ENCODE assay signal across 17 cellular contexts in the genomic region with DNA sequence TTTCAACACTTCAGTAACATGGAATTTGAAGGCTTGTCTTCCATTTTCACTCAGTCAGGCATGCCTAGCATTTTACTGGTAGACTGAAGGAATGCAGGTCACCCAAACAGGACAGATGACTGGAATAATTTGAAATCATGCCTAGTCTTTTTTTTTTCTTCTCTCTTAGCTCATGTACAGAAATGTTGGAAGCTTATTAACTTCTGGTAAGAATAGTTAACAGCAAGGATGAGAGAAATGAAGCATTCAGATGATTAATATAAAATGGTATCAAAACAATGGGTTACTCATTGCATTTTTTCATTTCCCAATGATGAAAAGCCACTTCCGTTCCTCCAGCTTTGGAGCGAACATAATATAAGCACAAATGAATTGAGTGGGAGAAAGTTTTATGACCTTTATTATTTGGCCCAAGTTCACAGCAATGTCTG.
DNase-seq lines count a peak whose midpoint lies in the region; ATAC-seq and TF ChIP-seq lines count a peak whose summit lies in the region.
"Had no signal": no experiment of that assay in that cellular context is flagged by ENCODE, and none has a peak within 500 bp of the region (broad histone marks: within the 10 kb centered on the region; RNA-seq: fewer than 3 reads in every experiment).

No MANE protein-coding gene starts in this region.

- H3K4me1 Mint-ChIP-seq in nephron: peaks cover 51% of the 10 kb centered on the region
- H3K4me1 Mint-ChIP-seq: immature natural killer cell had no signal

- ATAC-seq in GM18861 (IDR thresholded peaks at IDR 0.05; ENCODE audit: unreplicated experiment): no peak
- ATAC-seq in HG03135 (IDR thresholded peaks at IDR 0.05; ENCODE audit: unreplicated experiment): no peak
- ATAC-seq in HG03442 (IDR thresholded peaks at IDR 0.05; ENCODE audit: unreplicated experiment): no peak
- ATAC-seq: GM12878 had no signal

- TF ChIP-seq CTCF in epithelial cell of proximal tubule (conservative IDR thresholded peaks at IDR 0.05; ENCODE audit: low read depth, low read length) (no peak), nephron (IDR thresholded peaks at IDR 0.05; ENCODE audit: unreplicated experiment in 3 of 3) (no peak)

- peaks cover 13% of the 10 kb centered on the region for H3K27me3 Mint-ChIP-seq in nephron (ENCODE audit: low read depth)
- H3K27me3 Mint-ChIP-seq: progenitor cell of endocrine pancreas had no signal

- DNase-seq in AG20443 (ENCODE audit: low spot score) (peak; percentile 76), RPMI7951 (ENCODE audit: low read depth) (peak; percentile 86), epithelial cell of proximal tubule (ENCODE audit: low read depth) (peak; percentile 94), activated T-cell treated with anti-CD3 and anti-CD28 coated beads for 4 hours (no peak)
- DNase-seq: activated CD4-positive, alpha-beta T cell treated with anti-CD3 and anti-CD28 coated beads for 1 hour; CD4-positive, alpha-beta T cell; immature natural killer cell; NCI-H2107; transverse colon had no signal

- no peak overlapping the region for H3K4me3 Mint-ChIP-seq in nephron
- H3K4me3 Mint-ChIP-seq: CD4-positive, alpha-beta T cell; dendritic cell treated with granulocyte-macrophage colony-stimulating factor and Interleukin-4, amounts not matched to agents 40 ng/mL and 50 ng/mL, for 4 days; immature natural killer cell had no signal

- peak overlapping the region; percentile 19 to 61 (median 34) for H3K27ac Mint-ChIP-seq in nephron
- H3K27ac Mint-ChIP-seq: activated T-helper 2 cell treated with anti-CD3 and anti-CD28 coated beads, Interferon-gamma antibody, Interleukin-2, Interleukin-4, amounts not matched to agents 10 μg/mL and 5 μg/mL and 100 μg/mL, durations not matched to agents 14 hours and 24 hours and 36 hours; CD4-positive, alpha-beta T cell; dendritic cell treated with granulocyte-macrophage colony-stimulating factor and Interleukin-4, amounts not matched to agents 40 ng/mL and 50 ng/mL, for 4 days; immature natural killer cell; progenitor cell of endocrine pancreas had no signal

- peaks cover 4% of the 10 kb centered on the region for H3K9me3 Mint-ChIP-seq in nephron
- H3K9me3 Mint-ChIP-seq: activated T-helper 2 cell treated with anti-CD3 and anti-CD28 coated beads, Interferon-gamma antibody, Interleukin-2, Interleukin-4, amounts not matched to agents 10 μg/mL and 5 μg/mL and 100 μg/mL, durations not matched to agents 14 hours and 24 hours and 36 hours; dendritic cell treated with granulocyte-macrophage colony-stimulating factor and Interleukin-4, amounts not matched to agents 40 ng/mL and 50 ng/mL, for 4 days had no signal

- no peak overlapping the region for H3K4me3 ChIP-seq in epithelial cell of proximal tubule (ENCODE audit: low read depth, low read length)
- H3K4me3 ChIP-seq: GM12878, transverse colon had no signal

- no peaks in the 10 kb centered on the region for H3K36me3 Mint-ChIP-seq in nephron (ENCODE audit: low read depth)
- H3K36me3 Mint-ChIP-seq: immature natural killer cell had no signal
